Comparison of ENCODE assay signal across 15 cellular contexts in the genomic region with DNA sequence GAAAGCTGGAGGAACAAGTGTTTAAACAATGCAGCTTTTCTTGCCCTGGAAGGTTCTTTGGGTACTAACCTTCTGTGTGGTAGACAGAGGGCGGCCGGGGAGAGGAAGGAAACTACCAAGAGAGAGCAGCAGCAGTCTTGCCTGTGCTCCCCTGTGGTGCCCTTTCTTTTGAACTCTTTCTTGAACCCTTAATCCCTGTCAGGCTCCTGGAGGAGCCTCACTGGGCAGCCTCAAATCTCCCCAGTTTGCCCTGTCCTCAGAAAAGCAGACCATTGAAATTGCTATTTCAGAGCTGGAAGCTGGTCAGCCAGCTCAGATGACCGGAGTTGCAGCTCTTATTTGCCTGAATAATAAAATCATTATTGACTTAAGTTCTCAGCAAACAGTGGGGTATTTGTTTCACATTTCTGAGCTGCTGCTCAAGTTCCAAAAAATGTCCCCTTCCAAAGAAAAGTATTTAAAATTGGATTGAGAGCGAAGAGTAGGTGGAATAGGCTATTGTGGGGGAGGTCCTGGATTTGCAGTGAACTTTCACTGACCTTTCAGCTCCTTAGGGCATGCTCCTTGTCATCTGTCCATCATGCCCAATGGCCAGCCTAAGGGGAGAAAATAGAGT. TPM values are rescaled to one million over a fixed set of nuclear protein-coding genes. Genes with fewer than 3 reads are reported as not detected.
A peak's percentile ranks its signal among the peaks of the same experiment; 100 is the strongest.
DNase-seq lines count a peak whose midpoint lies in the region; ATAC-seq, FAIRE-seq and TF ChIP-seq lines count a peak whose summit lies in the region.
"Had no signal": no experiment of that assay in that cellular context is flagged by ENCODE, and none has a peak within 500 bp of the region (broad histone marks: within the 10 kb centered on the region; RNA-seq: fewer than 3 reads in every experiment).

No MANE protein-coding gene starts in this region.

- no peak overlapping the region for H3K4me2 ChIP-seq in GM23338
- 0 out of 2 replicates have a peak overlapping the region, but pooled peaks have one; percentile 17 for H3K4me2 ChIP-seq in K562 (ENCODE audit: insufficient read depth, low read length)
- H3K4me2 ChIP-seq in smooth muscle cell, result no peak overlapping the region

- no peak for FAIRE-seq in K562 (lab: Jason Lieb, UNC)

- H3K36me3 Mint-ChIP-seq in GM23338 (ENCODE audit: low read depth), result no peaks in the 10 kb centered on the region
- H3K36me3 Mint-ChIP-seq: CD4-positive, CD25-positive, alpha-beta regulatory T cell; immature natural killer cell; stimulated activated effector memory CD8-positive, alpha-beta T cell treated with anti-CD3 and anti-CD28 coated beads, Interleukin-12 subunit alpha, Interleukin-12 subunit beta, amount 100 ng/mL, for 72 hours had no signal

- intact Hi-C loops in K562 (cut with micrococcal nuclease) (no loop called here), uterus (cut with DNase I; ENCODE audit: low total_unique reads) (no loop called here), A673 (cut with micrococcal nuclease; ENCODE audit: unreplicated experiment) (no loop called here)

- no peak for TF ChIP-seq RAD21 in K562 (CRISPR knock-in tag; conservative IDR thresholded peaks at IDR 0.05 in 1 of 2, IDR thresholded peaks at IDR 0.05 in 1 of 2)

- H3K4me1 ChIP-seq in GM23338 (ENCODE audit: insufficient read depth) (peaks cover 7% of the 10 kb centered on the region; the same call in 1 of the 2 replicates), K562 (replicated peaks in 1 of 2; ENCODE audit: control insufficient read depth in 2 of 2, insufficient read depth in 2 of 2, low read length in 2 of 2) (peaks cover 0 to 4% of the 10 kb centered on the region in 2 experiments; a peak in 3 of 5 replicates), smooth muscle cell (ENCODE audit: low read depth) (peaks cover 8% of the 10 kb centered on the region), uterus (no peaks in the 10 kb centered on the region), A673 (ENCODE audit: insufficient read depth, low read length, poor library complexity, severe bottlenecking) (no peaks in the 10 kb centered on the region)

- H3K9ac ChIP-seq in K562 (ENCODE audit: insufficient read depth in 1 of 2, low read depth in 2 of 2, low read length in 2 of 2), result no peak overlapping the region
- no peak overlapping the region for H3K9ac ChIP-seq in smooth muscle cell (ENCODE audit: low read depth)

- no peak overlapping the region for H3K4me3 Mint-ChIP-seq in GM23338
- H3K4me3 Mint-ChIP-seq: CD4-positive, CD25-positive, alpha-beta regulatory T cell; immature natural killer cell; stimulated activated effector memory CD8-positive, alpha-beta T cell treated with anti-CD3 and anti-CD28 coated beads, Interleukin-12 subunit alpha, Interleukin-12 subunit beta, amount 100 ng/mL, for 72 hours had no signal

- in situ Hi-C loops in K562 (cut with MboI), result no loop called here

- no peaks in the 10 kb centered on the region for H3K36me3 ChIP-seq in GM23338 (ENCODE audit: insufficient read depth)
- no peaks in the 10 kb centered on the region for H3K36me3 ChIP-seq in K562 (ENCODE audit: control insufficient read depth, insufficient read depth, low read length)
- no peaks in the 10 kb centered on the region for H3K36me3 ChIP-seq in smooth muscle cell (ENCODE audit: low read depth)
- H3K36me3 ChIP-seq in uterus, result no peaks in the 10 kb centered on the region
- no peaks in the 10 kb centered on the region for H3K36me3 ChIP-seq in A673 (ENCODE audit: insufficient read depth, low read length, poor library complexity, severe bottlenecking)

- H3F3A ChIP-seq in GM23338 (replicated peaks; ENCODE audit: low read depth) (no peaks in the 10 kb centered on the region), smooth muscle cell (ENCODE audit: low read depth) (peaks cover 5% of the 10 kb centered on the region)

- peaks cover 19% of the 10 kb centered on the region for H3K4me1 Mint-ChIP-seq in GM23338
- H3K4me1 Mint-ChIP-seq: CD4-positive, CD25-positive, alpha-beta regulatory T cell; immature natural killer cell; stimulated activated effector memory CD8-positive, alpha-beta T cell treated with anti-CD3 and anti-CD28 coated beads, Interleukin-12 subunit alpha, Interleukin-12 subunit beta, amount 100 ng/mL, for 72 hours had no signal

- 0 out of 2 replicates have a peak, but pooled peaks cover 3% of the 10 kb centered on the region for H3K9me2 ChIP-seq in GM23338 (ENCODE audit: insufficient read depth)

- 28% methylated on average over 4 of the region's 4 CpGs for WGBS in K562 (ENCODE audit: insufficient coverage, low coverage, missing lambda C conversion rate)
- WGBS in smooth muscle cell (ENCODE audit: low lambda C conversion rate), result 67% methylated on average over 4 of the region's 4 CpGs

- POLR2A ChIA-PET in K562 (lab: Yijun Ruan, JAX), result no interaction called here
- POLR2A ChIA-PET in A673 (lab: Charles Lee; ENCODE audit: low non-redundant PET), result no interaction called here

- no TSS peak for BruUV-seq in K562 (replicated peaks; lab: Mats Ljungman, UMichigan)
- no TSS peak for BruUV-seq in A673 (replicated peaks; lab: Mats Ljungman, UMichigan)

- H2AFZ ChIP-seq in GM23338, result peak overlapping the region; percentile 90; the same call in 1 of the 2 replicates
- peak overlapping the region; percentile 67 for H2AFZ ChIP-seq in K562 (ENCODE audit: low read depth, low read length)
- H2AFZ ChIP-seq in smooth muscle cell (ENCODE audit: low read depth), result no peak overlapping the region

- H3K27ac ChIP-seq in GM23338 (ENCODE audit: low read depth), result no peak overlapping the region
- no peak overlapping the region for H3K27ac ChIP-seq in K562 (ENCODE audit: extremely low read depth, low read depth, low read length)
- peak overlapping the region; percentile 25 for H3K27ac ChIP-seq in smooth muscle cell (ENCODE audit: low read depth)
- no peak overlapping the region for H3K27ac ChIP-seq in uterus
- no peak overlapping the region for H3K27ac ChIP-seq in A673 (ENCODE audit: low read depth, low read length, poor library complexity, severe bottlenecking)

- no peak for TF ChIP-seq POLR2A in K562 (conservative IDR thresholded peaks at IDR 0.05)
- TF ChIP-seq POLR2A in uterus (IDR thresholded peaks at IDR 0.05), result no peak

- H3K27me3 Mint-ChIP-seq in GM23338 (ENCODE audit: insufficient read depth, low read depth, poor library complexity), result no peaks in the 10 kb centered on the region

- TF ChIP-seq CTCF in GM23338 (conservative IDR thresholded peaks at IDR 0.05; ENCODE audit: low read depth in 2 of 2) (no peak), K562 (IDR thresholded peaks at IDR 0.05 in 2 of 3, conservative IDR thresholded peaks at IDR 0.05 in 1 of 3; ENCODE audit: insufficient read depth in 2 of 3, low read depth in 1 of 3, low read length in 3 of 3) (no peak), smooth muscle cell (IDR thresholded peaks at IDR 0.05; ENCODE audit: borderline replicate concordance, insufficient read depth, poor library complexity, severe bottlenecking) (no peak), uterus (IDR thresholded peaks at IDR 0.05) (no peak), A673 (conservative IDR thresholded peaks at IDR 0.05; ENCODE audit: low read depth, low read length) (no peak)

- no peaks in the 10 kb centered on the region for H3K27me3 ChIP-seq in GM23338 (ENCODE audit: insufficient read depth)
- no peaks in the 10 kb centered on the region for H3K27me3 ChIP-seq in K562 (ENCODE audit: control insufficient read depth in 2 of 2, insufficient read depth in 2 of 2, low read length in 2 of 2)
- no peaks in the 10 kb centered on the region for H3K27me3 ChIP-seq in smooth muscle cell (ENCODE audit: low read depth)
- H3K27me3 ChIP-seq in uterus, result no peaks in the 10 kb centered on the region
- peaks cover 13% of the 10 kb centered on the region for H3K27me3 ChIP-seq in A673 (replicated peaks; ENCODE audit: insufficient read depth, low read depth, low read length, poor library complexity)

- no peaks in the 10 kb centered on the region for H3K9me3 Mint-ChIP-seq in GM23338
- H3K9me3 Mint-ChIP-seq: CD4-positive, CD25-positive, alpha-beta regulatory T cell; immature natural killer cell; stimulated activated effector memory CD8-positive, alpha-beta T cell treated with anti-CD3 and anti-CD28 coated beads, Interleukin-12 subunit alpha, Interleukin-12 subunit beta, amount 100 ng/mL, for 72 hours had no signal

- H3K27ac Mint-ChIP-seq in GM23338, result no peak overlapping the region; the same call in 1 of the 2 replicates
- H3K27ac Mint-ChIP-seq: CD4-positive, CD25-positive, alpha-beta regulatory T cell; immature natural killer cell; stimulated activated effector memory CD8-positive, alpha-beta T cell treated with anti-CD3 and anti-CD28 coated beads, Interleukin-12 subunit alpha, Interleukin-12 subunit beta, amount 100 ng/mL, for 72 hours had no signal

- H3K4me3 ChIP-seq in GM23338 (no peak overlapping the region), K562 (no peak overlapping the region), smooth muscle cell (no peak overlapping the region), uterus (no peak overlapping the region), A673 (ENCODE audit: low read depth, low read length, poor library complexity, severe bottlenecking) (no peak overlapping the region)

- CTCF ChIA-PET in K562 (lab: Yijun Ruan, JAX; ENCODE audit: low intra/inter-chr PET ratio) (no interaction called here), A673 (lab: Charles Lee) (no interaction called here)

- H4K20me1 ChIP-seq in GM23338 (replicated peaks; ENCODE audit: insufficient read depth) (no peaks in the 10 kb centered on the region), K562 (replicated peaks; ENCODE audit: control insufficient read depth, insufficient read depth, low read length) (no peaks in the 10 kb centered on the region), smooth muscle cell (ENCODE audit: low read depth) (no peaks in the 10 kb centered on the region)

- H3K79me2 ChIP-seq in GM23338 (replicated peaks; ENCODE audit: insufficient read depth), result no peaks in the 10 kb centered on the region
- no peaks in the 10 kb centered on the region for H3K79me2 ChIP-seq in K562 (ENCODE audit: control insufficient read depth, insufficient read depth, low read length)
- no peaks in the 10 kb centered on the region for H3K79me2 ChIP-seq in smooth muscle cell (ENCODE audit: low read depth)

- no peaks in the 10 kb centered on the region for H3K9me3 ChIP-seq in K562 (replicated peaks; ENCODE audit: control insufficient read depth, insufficient read depth, low read depth, low read length)
- H3K9me3 ChIP-seq in smooth muscle cell (replicated peaks; ENCODE audit: low read depth), result no peaks in the 10 kb centered on the region
- no peaks in the 10 kb centered on the region for H3K9me3 ChIP-seq in uterus
- H3K9me3 ChIP-seq in A673 (ENCODE audit: low read depth, low read length, poor library complexity, severe bottlenecking), result no peaks in the 10 kb centered on the region

- H3K9me1 ChIP-seq in K562 (ENCODE audit: control insufficient read depth, insufficient read depth, low read length), result no peaks in the 10 kb centered on the region

- ATAC-seq in GM23338 (peak; percentile 96), K562 (peak; percentile 37), HG03097 (IDR thresholded peaks at IDR 0.05; ENCODE audit: low FRiP score, unreplicated experiment) (no peak)
- ATAC-seq: right cardiac atrium; stimulated activated effector memory CD8-positive, alpha-beta T cell treated with anti-CD3 and anti-CD28 coated beads, Interleukin-12 subunit alpha, Interleukin-12 subunit beta, amount 100 ng/mL, for 72 hours had no signal

- TF ChIP-seq EP300 in K562 (IDR thresholded peaks at IDR 0.05; ENCODE audit: low read length), result no peak

- DNase-seq in GM23338 (ENCODE audit: low spot score), result no peak
- no peak for DNase-seq in K562 (ENCODE audit: extremely low read depth in 1 of 4, low spot score in 3 of 4)
- DNase-seq in kidney glomerular epithelial cell (lab: John Stamatoyannopoulos, UW), result peak; percentile 24
- no peak for DNase-seq in smooth muscle cell (lab: John Stamatoyannopoulos, UW; ENCODE audit: unreplicated experiment)
- no peak for DNase-seq in activated T-cell treated with anti-CD3 and anti-CD28 coated beads for 4 hours
- DNase-seq in uterus, result no peak
- no peak for DNase-seq in A673 (ENCODE audit: low spot score)
- DNase-seq: CD4-positive, CD25-positive, alpha-beta regulatory T cell; immature natural killer cell; NCI-H2171; right cardiac atrium; stimulated activated CD4-positive, alpha-beta T cell treated with anti-CD3 and anti-CD28 coated beads, Interleukin-4, amount 100 ng/mL, for 1 hour had no signal

RNA-seq across cellular contexts. Expression of gene RNASE3, which starts 42.1 kb away (rescaled TPM):
- not detected in 2 replicates for total RNA-seq in GM23338 (2014; rRNA removed; shearing (Covaris generic))
- not detected in 2 replicates for polyA plus RNA-seq in GM23338 (2016; fragmentation: Nextera tagmentation; extraction: Ambion mirVana)
- not detected in 2 replicates for total RNA-seq in K562 (2011; cell fraction: chromatin; rRNA removed; ENCODE audit: low replicate concordance)
- not detected in 2 replicates for total RNA-seq in K562 (2011; cell fraction: nucleolus; rRNA removed)
- total RNA-seq in K562 (2011; cell fraction: nucleoplasm; rRNA removed), result not detected in 2 replicates
- total RNA-seq in K562 (2014; rRNA removed), result not detected in 2 replicates
- not detected in 2 replicates for total RNA-seq in K562 (2014; rRNA removed; fragmentation: Illumina TruSeq; extraction: Trizol)
- not detected in 2 replicates for total RNA-seq in K562 (2015; rRNA removed; fragmentation: Illumina TruSeq; extraction: Trizol)
- not detected in 2 replicates for total RNA-seq in K562 (2021)
- not detected in 2 replicates for polyA plus RNA-seq in K562 (2011; rRNA removed)
- polyA plus RNA-seq in K562 (2011; cell fraction: cytosol; rRNA removed), result not detected in 2 replicates
- polyA plus RNA-seq in K562 (2011; cell fraction: nucleus; rRNA removed), result not detected in 2 replicates
- not detected in 2 replicates for polyA plus RNA-seq in K562 (2012)
- polyA plus RNA-seq in K562 (2014; fragmentation: Illumina TruSeq; extraction: Trizol), result not detected in 2 replicates
- not detected for polyA plus RNA-seq in K562 (2014; fragmentation: Nextera tagmentation; extraction: Ambion mirVana)
- polyA plus RNA-seq in K562 (2014; rRNA removed), result not detected in 2 replicates
- not detected in 2 replicates for polyA minus RNA-seq in K562 (2011; rRNA and poly(A)+ RNA removed)
- not detected in 2 replicates for polyA minus RNA-seq in K562 (2011; cell fraction: cytosol; rRNA and poly(A)+ RNA removed)
- not detected in 2 replicates for polyA minus RNA-seq in K562 (2011; cell fraction: nucleus; rRNA and poly(A)+ RNA removed)
- total RNA-seq in smooth muscle cell, result not detected in 2 replicates
- 0.26 TPM in 1 of 2 replicates, not detected in the other for polyA plus RNA-seq in smooth muscle cell
- total RNA-seq in uterus, result not detected
- total RNA-seq in A673 (2021), result not detected in 2 replicates
- total RNA-seq: CD4-positive, CD25-positive, alpha-beta regulatory T cell; HT1080 had no signal
- polyA plus RNA-seq: CD4-positive, CD25-positive, alpha-beta regulatory T cell; immature natural killer cell had no signal

RNA-seq across cellular contexts. Expression of gene RNASE1, which starts 46.4 kb away (rescaled TPM):
- total RNA-seq in GM23338 (2014; rRNA removed; shearing (Covaris generic)), result 0.56 TPM in 1 of 2 replicates, not detected in the other
- polyA plus RNA-seq in GM23338 (2016; fragmentation: Nextera tagmentation; extraction: Ambion mirVana) (1.7 and 2.0 TPM in 2 replicates), K562 (2011; rRNA removed) (24.5 and 46.3 TPM in 2 replicates), K562 (2014; fragmentation: Illumina TruSeq; extraction: Trizol) (11.7 and 19.4 TPM in 2 replicates), K562 (2014; fragmentation: Nextera tagmentation; extraction: Ambion mirVana) (10 to 100 TPM; 33.1 to 33.3 TPM), K562 (2014; rRNA removed) (11.2 and 22.3 TPM in 2 replicates), smooth muscle cell (6.9 and 8.5 TPM in 2 replicates)
- 7.9 and 16.0 TPM in 2 replicates for total RNA-seq in K562 (2011; cell fraction: chromatin; rRNA removed; ENCODE audit: low replicate concordance)
- 21.0 and 22.2 TPM in 2 replicates for total RNA-seq in K562 (2011; cell fraction: nucleolus; rRNA removed)
- total RNA-seq in K562 (2011; cell fraction: nucleoplasm; rRNA removed), result 18.3 and 20.5 TPM in 2 replicates
- total RNA-seq in K562 (2014; rRNA removed) (10.7 and 12.7 TPM in 2 replicates), K562 (2014; rRNA removed; fragmentation: Illumina TruSeq; extraction: Trizol) (6.6 and 9.8 TPM in 2 replicates), K562 (2015; rRNA removed; fragmentation: Illumina TruSeq; extraction: Trizol) (13.9 and 16.9 TPM in 2 replicates), K562 (2021) (6.4 and 6.8 TPM in 2 replicates), smooth muscle cell (4.0 and 13.5 TPM in 2 replicates), uterus (100 to 1,000 TPM; 107 to 299 (median 167) TPM), A673 (2021) (not detected in 2 replicates)
- polyA plus RNA-seq in K562 (2011; cell fraction: cytosol; rRNA removed), result 49.2 and 64.0 TPM in 2 replicates
- 13.0 and 27.7 TPM in 2 replicates for polyA plus RNA-seq in K562 (2011; cell fraction: nucleus; rRNA removed)
- 20.5 and 22.5 TPM in 2 replicates for polyA plus RNA-seq in K562 (2012)
- 20.5 and 23.2 TPM in 2 replicates for polyA minus RNA-seq in K562 (2011; rRNA and poly(A)+ RNA removed)
- 4.5 and 6.8 TPM in 2 replicates for polyA minus RNA-seq in K562 (2011; cell fraction: cytosol; rRNA and poly(A)+ RNA removed)
- 1.6 and 6.7 TPM in 2 replicates for polyA minus RNA-seq in K562 (2011; cell fraction: nucleus; rRNA and poly(A)+ RNA removed)
- total RNA-seq: CD4-positive, CD25-positive, alpha-beta regulatory T cell had no signal
- polyA plus RNA-seq: CD4-positive, CD25-positive, alpha-beta regulatory T cell had no signal
